32 cellular contexts compared by ENCODE assay signal in genomic region chr11:6327806-6328205, GRCh38. TPM values are rescaled to one million over a fixed set of nuclear protein-coding genes. Genes with fewer than 3 reads are reported as not detected.
"Had no signal": no experiment of that assay in that cellular context is flagged by ENCODE, and none has a peak within 500 bp of the region (broad histone marks: within the 10 kb centered on the region; RNA-seq: fewer than 3 reads in every experiment).

No MANE protein-coding gene starts in this region.

- H3K4me3 Mint-ChIP-seq: activated B cell treated with CpG ODN at 0.5 μM for 24 hours; activated CD8-positive, alpha-beta T cell treated with anti-CD3 and anti-CD28 coated beads for 36 hours; activated naive CD4-positive, alpha-beta T cell treated with anti-CD3 and anti-CD28 coated beads, Interleukin-2, amount 10 ng/mL, durations not matched to agents 7 days and 5 days; activated naive CD8-positive, alpha-beta T cell treated with anti-CD3 and anti-CD28 coated beads, Interleukin-2, amount 10 ng/mL, durations not matched to agents 7 days and 5 days; activated T-cell treated with anti-CD3 and anti-CD28 coated beads, Interleukin-2, amount 50 U/mL, for 24 hours; activated T-cell treated with anti-CD3 and anti-CD28 coated beads, Interleukin-2, amount 50 U/mL, for 72 hours; brain; central memory CD8-positive, alpha-beta T cell; dendritic cell treated with granulocyte-macrophage colony-stimulating factor and Interleukin-4, amounts not matched to agents 40 ng/mL and 50 ng/mL, for 4 days; endodermal cell; T-helper 17 cell; T-helper 2 cell treated with Interferon-gamma antibody and Interleukin-4, amounts not matched to agents 5 μg/mL and 100 μg/mL, for 36 hours had no signal

- DNase-seq: activated B cell treated with CpG ODN at 0.5 μM for 24 hours; activated CD4-positive, alpha-beta T cell treated with anti-CD3 and anti-CD28 coated beads for 48 hours; activated CD4-positive, alpha-beta T cell treated with anti-CD3 and anti-CD28 coated beads, Interleukin-2, amount 50 U/mL, for 1 hour; activated CD4-positive, alpha-beta T cell treated with anti-CD3 and anti-CD28 coated beads, Interleukin-2, amount 50 U/mL, for 48 hours; activated CD8-positive, alpha-beta memory T cell treated with anti-CD3 and anti-CD28 coated beads for 24 hours; activated CD8-positive, alpha-beta memory T cell treated with anti-CD3 and anti-CD28 coated beads, Interleukin-2, amount 50 U/mL, for 48 hours; activated CD8-positive, alpha-beta T cell treated with anti-CD3 and anti-CD28 coated beads for 36 hours; activated gamma-delta T cell; activated naive CD4-positive, alpha-beta T cell; activated naive CD4-positive, alpha-beta T cell treated with anti-CD3 and anti-CD28 coated beads, Interleukin-2, amount 10 ng/mL, durations not matched to agents 7 days and 5 days; activated naive CD8-positive, alpha-beta T cell treated with anti-CD3 and anti-CD28 coated beads, Interleukin-2, amount 10 ng/mL, durations not matched to agents 7 days and 5 days; activated T-cell treated with anti-CD3 and anti-CD28 coated beads for 4 hours; activated T-cell treated with anti-CD3 and anti-CD28 coated beads, Interleukin-2, amount 50 U/mL, for 24 hours; activated T-cell treated with anti-CD3 and anti-CD28 coated beads, Interleukin-2, amount 50 U/mL, for 72 hours; dorsolateral prefrontal cortex; effector memory CD4-positive, alpha-beta T cell; endodermal cell; erythroblast; T-helper 1 cell; T-helper 17 cell; T1000; WERI-Rb-1 had no signal

- H3K27ac ChIP-seq: breast epithelium, cardiac muscle cell, esophagus muscularis mucosa, gastroesophageal sphincter, WERI-Rb-1 had no signal

- H3K36me3 Mint-ChIP-seq: activated naive CD4-positive, alpha-beta T cell treated with anti-CD3 and anti-CD28 coated beads, Interleukin-2, amount 10 ng/mL, durations not matched to agents 7 days and 5 days; activated naive CD4-positive, alpha-beta T cell treated with anti-CD3 and anti-CD28 coated beads, Interleukin-2, amount 50 U/mL, for 72 hours; activated naive CD8-positive, alpha-beta T cell treated with anti-CD3 and anti-CD28 coated beads, Interleukin-2, amount 10 ng/mL, durations not matched to agents 7 days and 5 days; brain had no signal

- H3K9me3 Mint-ChIP-seq: activated B cell treated with CpG ODN at 0.5 μM for 24 hours; activated CD8-positive, alpha-beta T cell treated with anti-CD3 and anti-CD28 coated beads for 36 hours; activated naive CD4-positive, alpha-beta T cell treated with anti-CD3 and anti-CD28 coated beads, Interleukin-2, amount 10 ng/mL, durations not matched to agents 7 days and 5 days; activated naive CD4-positive, alpha-beta T cell treated with anti-CD3 and anti-CD28 coated beads, Interleukin-2, amount 50 U/mL, for 72 hours; activated naive CD8-positive, alpha-beta T cell treated with anti-CD3 and anti-CD28 coated beads, Interleukin-2, amount 10 ng/mL, durations not matched to agents 7 days and 5 days; activated T-cell treated with anti-CD3 and anti-CD28 coated beads, Interleukin-2, amount 50 U/mL, for 24 hours; activated T-cell treated with anti-CD3 and anti-CD28 coated beads, Interleukin-2, amount 50 U/mL, for 72 hours; brain; central memory CD8-positive, alpha-beta T cell; dendritic cell treated with granulocyte-macrophage colony-stimulating factor and Interleukin-4, amounts not matched to agents 40 ng/mL and 50 ng/mL, for 4 days; endodermal cell; T-helper 2 cell treated with Interferon-gamma antibody and Interleukin-4, amounts not matched to agents 5 μg/mL and 100 μg/mL, for 36 hours had no signal

- H3K36me3 ChIP-seq: breast epithelium, cardiac muscle cell, WERI-Rb-1 had no signal

- H3K4me3 ChIP-seq: breast epithelium, cardiac muscle cell, coronary artery, dorsolateral prefrontal cortex, esophagus muscularis mucosa, gastroesophageal sphincter had no signal

- H3K27ac Mint-ChIP-seq: activated B cell treated with CpG ODN at 0.5 μM for 24 hours; activated CD8-positive, alpha-beta T cell treated with anti-CD3 and anti-CD28 coated beads for 36 hours; activated naive CD4-positive, alpha-beta T cell treated with anti-CD3 and anti-CD28 coated beads, Interleukin-2, amount 10 ng/mL, durations not matched to agents 7 days and 5 days; activated naive CD4-positive, alpha-beta T cell treated with anti-CD3 and anti-CD28 coated beads, Interleukin-2, amount 50 U/mL, for 72 hours; activated naive CD8-positive, alpha-beta T cell treated with anti-CD3 and anti-CD28 coated beads, Interleukin-2, amount 10 ng/mL, durations not matched to agents 7 days and 5 days; activated T-cell treated with anti-CD3 and anti-CD28 coated beads, Interleukin-2, amount 50 U/mL, for 24 hours; activated T-cell treated with anti-CD3 and anti-CD28 coated beads, Interleukin-2, amount 50 U/mL, for 72 hours; brain; dendritic cell treated with granulocyte-macrophage colony-stimulating factor and Interleukin-4, amounts not matched to agents 40 ng/mL and 50 ng/mL, for 4 days; endodermal cell; T-helper 17 cell; T-helper 2 cell treated with Interferon-gamma antibody and Interleukin-4, amounts not matched to agents 5 μg/mL and 100 μg/mL, for 36 hours had no signal

- H3K4me1 Mint-ChIP-seq: activated B cell treated with CpG ODN at 0.5 μM for 24 hours; activated naive CD4-positive, alpha-beta T cell treated with anti-CD3 and anti-CD28 coated beads, Interleukin-2, amount 10 ng/mL, durations not matched to agents 7 days and 5 days; activated naive CD8-positive, alpha-beta T cell treated with anti-CD3 and anti-CD28 coated beads, Interleukin-2, amount 10 ng/mL, durations not matched to agents 7 days and 5 days; central memory CD8-positive, alpha-beta T cell; T-helper 17 cell had no signal

- H3K9me3 ChIP-seq: breast epithelium, esophagus muscularis mucosa, gastroesophageal sphincter had no signal

- H3K4me1 ChIP-seq: breast epithelium had no signal

- H3K27me3 ChIP-seq: breast epithelium, cardiac muscle cell, dorsolateral prefrontal cortex, esophagus muscularis mucosa, gastroesophageal sphincter had no signal

RNA-seq across cellular contexts. Expression of gene CAVIN3, which starts 7.5 kb away (rescaled TPM):
- total RNA-seq: T-helper 17 cell had no signal
